In genomic region chr1:170623171-170623570, GRCh38 we compare ENCODE assay signal across 2 cellular contexts.
TF ChIP-seq lines count a peak whose summit lies in the region.

No MANE protein-coding gene starts in this region.

TF ChIP-seq in IMR-90, 13 proteins besides CTCF, POLR2A, EP300 and RAD21:
- TF ChIP-seq CEBPB (IDR thresholded peaks at IDR 0.05; ENCODE audit: low read depth, low read length) (peak; percentile 83), USF2 (IDR thresholded peaks at IDR 0.05; ENCODE audit: low read depth, low read length) (peak; percentile 93), CHD1 (IDR thresholded peaks at IDR 0.05; ENCODE audit: low read depth, low read length) (no peak), MAFK (IDR thresholded peaks at IDR 0.05; ENCODE audit: low read depth, low read length) (peak; percentile 52), FOS (IDR thresholded peaks at IDR 0.05; ENCODE audit: low read depth, low read length) (peak; percentile 81), RCOR1 (IDR thresholded peaks at IDR 0.05; ENCODE audit: insufficient replicate concordance, low read length) (no peak), NFE2L2 (IDR thresholded peaks at IDR 0.05; ENCODE audit: low read depth, low read length) (peak; percentile 85)

TF ChIP-seq in GM12878, 131 proteins besides CTCF, POLR2A, EP300 and RAD21:
- no peak for TF ChIP-seq CHD1 (IDR thresholded peaks at IDR 0.05; ENCODE audit: low read depth, low read length)
- TF ChIP-seq CREM (IDR thresholded peaks at IDR 0.05; ENCODE audit: low read depth) = no peak
- peak; percentile 46 for TF ChIP-seq RAD51 (IDR thresholded peaks at IDR 0.05)
- no peak for TF ChIP-seq ZBED1 (IDR thresholded peaks at IDR 0.05; ENCODE audit: borderline replicate concordance)
- TF ChIP-seq SMAD5 (IDR thresholded peaks at IDR 0.05; ENCODE audit: low read depth) = no peak
- TF ChIP-seq PKNOX1 (IDR thresholded peaks at IDR 0.05) = no peak
- no peak for TF ChIP-seq KDM1A (IDR thresholded peaks at IDR 0.05; ENCODE audit: borderline replicate concordance)
- no peak for TF ChIP-seq ATF3 (IDR thresholded peaks at IDR 0.05; ENCODE audit: borderline replicate concordance, extremely low read depth, low read depth, low read length)
- peak; percentile 69 for TF ChIP-seq BCL3 (IDR thresholded peaks at IDR 0.05; ENCODE audit: borderline replicate concordance, insufficient read depth, low read depth, low read length, poor library complexity, severe bottlenecking)
- no peak for TF ChIP-seq SIN3A (IDR thresholded peaks at IDR 0.05; ENCODE audit: low read depth, low read length)
